ENCODE assay signal across 12 cellular contexts in genomic region chr11:104653011-104653806, GRCh38.
DNase-seq lines count a peak whose midpoint lies in the region; ATAC-seq, FAIRE-seq and TF ChIP-seq lines count a peak whose summit lies in the region.
"Had no signal": no experiment of that assay in that cellular context is flagged by ENCODE, and none has a peak within 500 bp of the region (broad histone marks: within the 10 kb centered on the region; RNA-seq: fewer than 3 reads in every experiment).

No MANE protein-coding gene starts in this region.

- no peaks in the 10 kb centered on the region for H3K4me1 ChIP-seq in kidney (ENCODE audit: control insufficient read depth in 1 of 2, insufficient read depth in 1 of 2, low read depth in 1 of 2, low read length in 2 of 2)
- H3K4me1 ChIP-seq: transverse colon had no signal

- intact Hi-C loops in kidney (cut with DNase I), result no loop called here

- H3K9ac ChIP-seq in kidney (ENCODE audit: low read length in 2 of 2), result no peak overlapping the region

- no peaks in the 10 kb centered on the region for H3K27me3 Mint-ChIP-seq in HFFc6 (ENCODE audit: insufficient read depth)
- no peaks in the 10 kb centered on the region for H3K27me3 Mint-ChIP-seq in activated CD8-positive, alpha-beta T cell treated with anti-CD3 and anti-CD28 coated beads, Interleukin-2, amount 10 ng/mL, durations not matched to agents 7 days and 5 days (ENCODE audit: low read depth)

- H3K36me3 Mint-ChIP-seq in HFFc6 (ENCODE audit: low read depth), result no peaks in the 10 kb centered on the region
- H3K36me3 Mint-ChIP-seq in activated CD8-positive, alpha-beta T cell treated with anti-CD3 and anti-CD28 coated beads, Interleukin-2, amount 10 ng/mL, durations not matched to agents 7 days and 5 days (ENCODE audit: low read depth), result peaks cover 26% of the 10 kb centered on the region

- H3K36me3 ChIP-seq in kidney (ENCODE audit: control insufficient read depth in 1 of 2, insufficient read depth in 2 of 2, low read length in 2 of 2), result no peaks in the 10 kb centered on the region
- H3K36me3 ChIP-seq: transverse colon had no signal

- H3K4me1 Mint-ChIP-seq in HFFc6 (ENCODE audit: low read depth), result no peaks in the 10 kb centered on the region
- peaks cover 38% of the 10 kb centered on the region for H3K4me1 Mint-ChIP-seq in activated CD8-positive, alpha-beta T cell treated with anti-CD3 and anti-CD28 coated beads, Interleukin-2, amount 10 ng/mL, durations not matched to agents 7 days and 5 days (ENCODE audit: low read depth)

- H3K27ac ChIP-seq in kidney (ENCODE audit: low read depth in 2 of 2, low read length in 2 of 2), result no peak overlapping the region
- H3K27ac ChIP-seq: transverse colon had no signal

- peak; percentile 42 for ATAC-seq in activated CD8-positive, alpha-beta T cell treated with anti-CD3 and anti-CD28 coated beads, Interleukin-2, amount 10 ng/mL, durations not matched to agents 7 days and 5 days
- ATAC-seq in HG02981 (IDR thresholded peaks at IDR 0.05; ENCODE audit: unreplicated experiment), result no peak

- POLR2A ChIA-PET in activated CD8-positive, alpha-beta T cell treated with anti-CD3 and anti-CD28 coated beads, Interleukin-2, amount 10 ng/mL, durations not matched to agents 7 days and 5 days (lab: Charles Lee), result no interaction called here

- CTCF ChIA-PET in activated CD8-positive, alpha-beta T cell treated with anti-CD3 and anti-CD28 coated beads, Interleukin-2, amount 10 ng/mL, durations not matched to agents 7 days and 5 days (lab: Charles Lee), result interaction anchor here (1.1 kb wide), 1 partner anchor 11 kb away, joined by 4 read pairs; no protein-coding TSS in a partner anchor

- H3K9me3 ChIP-seq in kidney (ENCODE audit: control insufficient read depth in 1 of 2, low read length in 2 of 2), result no peaks in the 10 kb centered on the region
- H3K9me3 ChIP-seq: transverse colon had no signal

- no peak overlapping the region for H3K27ac Mint-ChIP-seq in HFFc6
- peak overlapping the region; percentile 18 for H3K27ac Mint-ChIP-seq in activated CD8-positive, alpha-beta T cell treated with anti-CD3 and anti-CD28 coated beads, Interleukin-2, amount 10 ng/mL, durations not matched to agents 7 days and 5 days
- H3K27ac Mint-ChIP-seq: T-cell had no signal

- FAIRE-seq in kidney (lab: Jason Lieb, UNC), result no peak

- TF ChIP-seq CTCF in HFFc6 (IDR thresholded peaks at IDR 0.05) (no peak), kidney (IDR thresholded peaks at IDR 0.05; ENCODE audit: borderline replicate concordance, extremely low read depth, insufficient read depth) (no peak)

- H3K4me3 ChIP-seq in kidney (ENCODE audit: low read length in 2 of 2), result peak overlapping the region; percentile 12 to 56
- H3K4me3 ChIP-seq: transverse colon had no signal

- peaks cover 11% of the 10 kb centered on the region for H3K9me3 Mint-ChIP-seq in HFFc6
- H3K9me3 Mint-ChIP-seq in activated CD8-positive, alpha-beta T cell treated with anti-CD3 and anti-CD28 coated beads, Interleukin-2, amount 10 ng/mL, durations not matched to agents 7 days and 5 days (ENCODE audit: insufficient read depth), result peaks cover 16% of the 10 kb centered on the region

- peak overlapping the region; percentile 43; the same call in 1 of the 2 replicates for H3K4me3 Mint-ChIP-seq in HFFc6
- H3K4me3 Mint-ChIP-seq in activated CD8-positive, alpha-beta T cell treated with anti-CD3 and anti-CD28 coated beads, Interleukin-2, amount 10 ng/mL, durations not matched to agents 7 days and 5 days, result no peak overlapping the region
- H3K4me3 Mint-ChIP-seq: T-cell had no signal

- DNase-seq in AML-193 (lab: John Stamatoyannopoulos, UW) (peak; percentile 30 to 34), HFFc6 (no peak), kidney (no peak), iPS-NIHi7 (ENCODE audit: extremely low spot score) (no peak), GM03348 (ENCODE audit: low spot score) (no peak), SKM-1 treated with dmso at 0.1 percent for 144 hours (lab: John Stamatoyannopoulos, UW; ENCODE audit: unreplicated experiment) (no peak)
- peak; percentile 40 for DNase-seq in activated CD8-positive, alpha-beta T cell treated with anti-CD3 and anti-CD28 coated beads, Interleukin-2, amount 10 ng/mL, durations not matched to agents 7 days and 5 days
- DNase-seq: activated gamma-delta T cell treated with Interleukin-2 at 50 U/mL for 16 hours, foreskin melanocyte, transverse colon had no signal

Comparison
In these comparisons a context has a peak if more than half of its experiments do, and no peak if none do; other contexts are left out.
1. DNase-seq: peak in AML-193 (2 of 2) and activated CD8-positive, alpha-beta T cell treated with anti-CD3 and anti-CD28 coated beads, Interleukin-2, amount 10 ng/mL, durations not matched to agents 7 days and 5 days (single experiment); none in HFFc6 (single experiment), kidney (single experiment), iPS-NIHi7 (single experiment), GM03348 (single experiment) and SKM-1 treated with dmso at 0.1 percent for 144 hours (single experiment).